ENCODE assay signal across 8 cellular contexts in genomic region chr1:162070094-162070748, GRCh38. TPM values are rescaled to one million over a fixed set of nuclear protein-coding genes. Genes with fewer than 3 reads are reported as not detected.
DNase-seq lines count a peak whose midpoint lies in the region; ATAC-seq and TF ChIP-seq lines count a peak whose summit lies in the region.

No MANE protein-coding gene starts in this region.

- ATAC-seq in stimulated activated memory B cell treated with anti-CD40 and anti-IgM and Interleukin-4, amounts not matched to agents 10 μg/mL and 1 μg/mL and 100 μg/mL, for 72 hours, result no peak

- H2AFZ ChIP-seq in Karpas-422 (ENCODE audit: low read length), result no peak overlapping the region

- peak overlapping the region; percentile 77 for H3K4me3 Mint-ChIP-seq in activated naive CD8-positive, alpha-beta T cell treated with anti-CD3 and anti-CD28 coated beads for 36 hours
- peak overlapping the region; percentile 86 for H3K4me3 Mint-ChIP-seq in stimulated activated memory B cell treated with anti-CD40 and anti-IgM and Interleukin-4, amounts not matched to agents 10 μg/mL and 1 μg/mL and 100 μg/mL, for 72 hours

- peaks cover 21% of the 10 kb centered on the region for H3K4me1 ChIP-seq in Karpas-422 (ENCODE audit: low read length)

- no peaks in the 10 kb centered on the region for H4K20me1 ChIP-seq in Karpas-422 (ENCODE audit: insufficient read depth, low read depth, low read length)

- H3K27ac Mint-ChIP-seq in activated naive CD8-positive, alpha-beta T cell treated with anti-CD3 and anti-CD28 coated beads for 36 hours, result no peak overlapping the region
- H3K27ac Mint-ChIP-seq in stimulated activated memory B cell treated with anti-CD40 and anti-IgM and Interleukin-4, amounts not matched to agents 10 μg/mL and 1 μg/mL and 100 μg/mL, for 72 hours, result no peak overlapping the region

- DNase-seq in ELR (ENCODE audit: low read depth) (peak; percentile 14), LNCaP clone FGC (ENCODE audit: low read depth) (no peak), islet precursor cell (peak; percentile 68), GM20000 (ENCODE audit: low spot score) (no peak), Karpas-422 (no peak), RKO (ENCODE audit: low spot score) (no peak)
- peak; percentile 17 for DNase-seq in activated naive CD8-positive, alpha-beta T cell treated with anti-CD3 and anti-CD28 coated beads for 36 hours

- H3K36me3 Mint-ChIP-seq in activated naive CD8-positive, alpha-beta T cell treated with anti-CD3 and anti-CD28 coated beads for 36 hours, result no peaks in the 10 kb centered on the region
- H3K36me3 Mint-ChIP-seq in stimulated activated memory B cell treated with anti-CD40 and anti-IgM and Interleukin-4, amounts not matched to agents 10 μg/mL and 1 μg/mL and 100 μg/mL, for 72 hours, result no peaks in the 10 kb centered on the region

- H3K27ac ChIP-seq in Karpas-422 (ENCODE audit: low read length), result no peak overlapping the region

- H3K9me3 ChIP-seq in Karpas-422 (ENCODE audit: low read length), result no peaks in the 10 kb centered on the region

- H3K4me2 ChIP-seq in Karpas-422 (ENCODE audit: low read depth, low read length, poor library complexity, severe bottlenecking), result no peak overlapping the region

- H3K9ac ChIP-seq in Karpas-422 (ENCODE audit: low read length), result no peak overlapping the region

- H3K36me3 ChIP-seq in Karpas-422 (ENCODE audit: insufficient read depth, low read length), result no peaks in the 10 kb centered on the region

- no peaks in the 10 kb centered on the region for H3K9me2 ChIP-seq in Karpas-422 (replicated peaks; ENCODE audit: insufficient read depth, low read length)

- TF ChIP-seq CTCF in LNCaP clone FGC (IDR thresholded peaks at IDR 0.05; ENCODE audit: control insufficient read depth, extremely low read depth, insufficient read depth) (no peak), GM20000 (IDR thresholded peaks at IDR 0.05; ENCODE audit: extremely low read depth, missing control alignments) (no peak)

- H3K4me1 Mint-ChIP-seq in activated naive CD8-positive, alpha-beta T cell treated with anti-CD3 and anti-CD28 coated beads for 36 hours, result peaks cover 8% of the 10 kb centered on the region
- H3K4me1 Mint-ChIP-seq in stimulated activated memory B cell treated with anti-CD40 and anti-IgM and Interleukin-4, amounts not matched to agents 10 μg/mL and 1 μg/mL and 100 μg/mL, for 72 hours, result peaks cover 10% of the 10 kb centered on the region

- peaks cover 70% of the 10 kb centered on the region for H3K27me3 Mint-ChIP-seq in activated naive CD8-positive, alpha-beta T cell treated with anti-CD3 and anti-CD28 coated beads for 36 hours
- H3K27me3 Mint-ChIP-seq in stimulated activated memory B cell treated with anti-CD40 and anti-IgM and Interleukin-4, amounts not matched to agents 10 μg/mL and 1 μg/mL and 100 μg/mL, for 72 hours, result peaks cover 45% of the 10 kb centered on the region

- no peaks in the 10 kb centered on the region for H3K27me3 ChIP-seq in Karpas-422 (ENCODE audit: low read length)

- H3K9me3 Mint-ChIP-seq in activated naive CD8-positive, alpha-beta T cell treated with anti-CD3 and anti-CD28 coated beads for 36 hours, result no peaks in the 10 kb centered on the region
- H3K9me3 Mint-ChIP-seq in stimulated activated memory B cell treated with anti-CD40 and anti-IgM and Interleukin-4, amounts not matched to agents 10 μg/mL and 1 μg/mL and 100 μg/mL, for 72 hours, result no peaks in the 10 kb centered on the region

- H3K79me2 ChIP-seq in Karpas-422 (ENCODE audit: low read length), result no peaks in the 10 kb centered on the region

- peak overlapping the region; percentile 67 for H3K4me3 ChIP-seq in LNCaP clone FGC (ENCODE audit: low read depth, low read length)
- H3K4me3 ChIP-seq in Karpas-422 (ENCODE audit: low read length), result no peak overlapping the region

RNA-seq across cellular contexts. Expression of gene NOS1AP, which starts 0.7 kb away (rescaled TPM):
- total RNA-seq in activated naive CD8-positive, alpha-beta T cell treated with anti-CD3 and anti-CD28 coated beads for 36 hours, result under 1 TPM; 0.14 to 0.21 TPM
- not detected in 2 replicates for total RNA-seq in Karpas-422 (2014; rRNA removed; shearing (Covaris generic); ENCODE audit: low replicate concordance)

RNA-seq across cellular contexts. Expression of gene OLFML2B, which starts 46.6 kb away (rescaled TPM):
- total RNA-seq in activated naive CD8-positive, alpha-beta T cell treated with anti-CD3 and anti-CD28 coated beads for 36 hours, result under 1 TPM in 1 of 2 experiments, not detected in 1; 0.12 TPM
- not detected in 2 replicates for total RNA-seq in Karpas-422 (2014; rRNA removed; shearing (Covaris generic); ENCODE audit: low replicate concordance)

Comparison
In these comparisons a context has a peak if more than half of its experiments do, and no peak if none do; other contexts are left out.
1. DNase-seq: peak in ELR (single experiment), activated naive CD8-positive, alpha-beta T cell treated with anti-CD3 and anti-CD28 coated beads for 36 hours (single experiment) and islet precursor cell (single experiment); none in LNCaP clone FGC (single experiment), GM20000 (single experiment), Karpas-422 (single experiment) and RKO (single experiment).